In genomic region chr7:98365863-98366561, GRCh38 we compare ENCODE assay signal across 1 cellular context.
TF ChIP-seq lines count a peak whose summit lies in the region.

No MANE protein-coding gene starts in this region.

TF ChIP-seq in K562, 482 proteins besides CTCF, POLR2A, EP300 and RAD21:
- 0 out of 2 replicates have a peak, but pooled peaks have one; percentile 15 for TF ChIP-seq BHLHE40 (IDR thresholded peaks at IDR 0.05; ENCODE audit: low read length)
- no peak for TF ChIP-seq MAX (CRISPR knock-in tag; IDR thresholded peaks at IDR 0.05)
- TF ChIP-seq FOXJ3 (CRISPR knock-in tag; IDR thresholded peaks at IDR 0.05), result no peak
- TF ChIP-seq ZFP1 (CRISPR knock-in tag; IDR thresholded peaks at IDR 0.05), result no peak
- TF ChIP-seq NFIX (CRISPR knock-in tag; IDR thresholded peaks at IDR 0.05; ENCODE audit: low read depth), result no peak
- TF ChIP-seq ARID2 (IDR thresholded peaks at IDR 0.05), result no peak
- peak; percentile 77 for TF ChIP-seq NFIC (IDR thresholded peaks at IDR 0.05)
TF ChIP-seq in K562: peak in this region for 2.
